ENCODE assay signal across 18 cellular contexts in the genomic region with DNA sequence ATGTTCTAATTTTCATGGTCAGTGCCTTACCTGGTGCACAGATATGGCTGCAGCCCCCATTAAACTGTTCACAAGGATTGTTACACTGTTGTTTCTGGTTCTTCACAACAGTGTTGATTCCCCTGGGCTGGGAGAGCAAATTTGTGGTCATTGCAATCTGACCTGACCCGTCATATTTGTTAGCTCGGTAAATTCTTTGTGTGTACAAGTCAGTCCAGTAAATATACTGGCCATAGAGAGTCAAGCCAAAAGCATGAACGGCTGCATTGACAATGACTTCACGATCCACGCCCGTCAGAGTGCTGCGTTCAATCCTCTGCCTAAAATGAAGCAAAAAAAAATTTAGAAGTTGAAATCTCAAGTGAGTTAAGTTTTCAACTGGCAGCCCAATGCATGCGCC.
"Had no signal": no experiment of that assay in that cellular context is flagged by ENCODE, and none has a peak within 500 bp of the region (broad histone marks: within the 10 kb centered on the region; RNA-seq: fewer than 3 reads in every experiment).

No MANE protein-coding gene starts in this region.

- H3K27ac ChIP-seq: dorsolateral prefrontal cortex, heart left ventricle, parathyroid adenoma, prostate gland, sigmoid colon, skin epidermis had no signal

- H3K4me1 Mint-ChIP-seq: naive thymus-derived CD4-positive, alpha-beta T cell; nephron progenitor cell had no signal

- DNase-seq: cortex of kidney; dorsolateral prefrontal cortex; effector CD8-positive, alpha-beta T cell; foreskin melanocyte; heart left ventricle; hippocampal formation; kidney glomerular epithelial cell; mammary epithelial cell; naive thymus-derived CD4-positive, alpha-beta T cell; nephron progenitor cell; retina; sigmoid colon; stimulated activated CD4-positive, alpha-beta T cell treated with anti-CD3 and anti-CD28 coated beads, Interleukin-12 subunit alpha, Interleukin-12 subunit beta, amount 100 ng/mL, for 4 hours; stimulated activated naive CD4-positive, alpha-beta T cell treated with Interleukin-2 at 50 U/mL for 16 hours; trophoblast cell had no signal

- H3K79me2 ChIP-seq: parathyroid adenoma had no signal

- H3K36me3 Mint-ChIP-seq: naive thymus-derived CD4-positive, alpha-beta T cell had no signal

- H3K27me3 ChIP-seq: dorsolateral prefrontal cortex, sigmoid colon had no signal

- H3K27ac Mint-ChIP-seq: nephron progenitor cell had no signal

- H2AFZ ChIP-seq: parathyroid adenoma had no signal

- H3K4me3 Mint-ChIP-seq: naive thymus-derived CD4-positive, alpha-beta T cell; nephron progenitor cell had no signal

- ATAC-seq: heart left ventricle; naive thymus-derived CD4-positive, alpha-beta T cell had no signal

- H3K4me1 ChIP-seq: heart left ventricle, parathyroid adenoma, prostate gland, sigmoid colon had no signal

- H3K36me3 ChIP-seq: heart left ventricle, prostate gland, sigmoid colon had no signal

- H3K4me3 ChIP-seq: dorsolateral prefrontal cortex, heart left ventricle, prostate gland, sigmoid colon, skin epidermis had no signal

- H3K9me3 Mint-ChIP-seq: naive thymus-derived CD4-positive, alpha-beta T cell; nephron progenitor cell had no signal
